ENCODE assay signal across 19 cellular contexts in genomic region chr2:240823449-240824336, GRCh38. TPM values are rescaled to one million over a fixed set of nuclear protein-coding genes. Genes with fewer than 3 reads are reported as not detected.
DNase-seq lines count a peak whose midpoint lies in the region; ATAC-seq and TF ChIP-seq lines count a peak whose summit lies in the region.
"Had no signal": no experiment of that assay in that cellular context is flagged by ENCODE, and none has a peak within 500 bp of the region (broad histone marks: within the 10 kb centered on the region; RNA-seq: fewer than 3 reads in every experiment).

No MANE protein-coding gene starts in this region.

- H3K9me3 Mint-ChIP-seq in brain (peaks cover 2 to 7% (median 5%) of the 10 kb centered on the region in 5 experiments), neural crest cell (no peaks in the 10 kb centered on the region)
- peaks cover 0 to 8% (median 5%) of the 10 kb centered on the region in 5 donors for H3K9me3 Mint-ChIP-seq in CD8-positive, alpha-beta memory T cell
- H3K9me3 Mint-ChIP-seq: CD4-positive, alpha-beta T cell had no signal

- peak; percentile 49 for DNase-seq in NCI-H146 (lab: John Stamatoyannopoulos, UW)
- DNase-seq in NCI-H146 treated with DMSO at 0.1 percent for 48 hours (lab: John Stamatoyannopoulos, UW; ENCODE audit: unreplicated experiment), result no peak
- DNase-seq in AG20443 (ENCODE audit: low spot score), result peak; percentile 9
- DNase-seq in neural crest cell (ENCODE audit: low read depth, low spot score), result no peak
- DNase-seq in CD8-positive, alpha-beta memory T cell, result no peak
- DNase-seq: BE2C; CD4-positive, alpha-beta T cell; DMS79 treated with DMSO at 0.1 percent for 48 hours; HCEC 1CT; NCI-H2029 treated with DMSO at 0.1 percent for 48 hours; NCI-H526 treated with DMSO at 0.1 percent for 48 hours; PC-9 had no signal

- H3K36me3 ChIP-seq in CD8-positive, alpha-beta memory T cell (ENCODE audit: insufficient read depth, low read length), result no peaks in the 10 kb centered on the region
- H3K36me3 ChIP-seq: BE2C had no signal

- POLR2A ChIA-PET in CD8-positive, alpha-beta memory T cell (lab: Charles Lee), result no interaction called here

- no peak overlapping the region for H3K4me3 ChIP-seq in CD8-positive, alpha-beta memory T cell (ENCODE audit: low read length)
- H3K4me3 ChIP-seq: PC-9 had no signal

- CTCF ChIA-PET in CD8-positive, alpha-beta memory T cell (lab: Charles Lee), result no interaction called here

- no peak overlapping the region for H3K27ac ChIP-seq in CD8-positive, alpha-beta memory T cell (ENCODE audit: low read depth, low read length)
- H3K27ac ChIP-seq: 22Rv1, HL-60, PC-9 had no signal

- H3K27me3 Mint-ChIP-seq in brain, result peaks cover 14% of the 10 kb centered on the region
- peaks cover 75% of the 10 kb centered on the region for H3K27me3 Mint-ChIP-seq in neural crest cell (ENCODE audit: low read depth)
- peaks cover 53 to 72% of the 10 kb centered on the region in 2 donors for H3K27me3 Mint-ChIP-seq in CD8-positive, alpha-beta memory T cell

- H3K27ac Mint-ChIP-seq in brain (peak overlapping the region; percentile 16 to 93 (median 70)), neural crest cell (ENCODE audit: unreplicated experiment) (no peak overlapping the region)
- no peak overlapping the region for H3K27ac Mint-ChIP-seq in CD8-positive, alpha-beta memory T cell
- H3K27ac Mint-ChIP-seq: CD4-positive, alpha-beta T cell had no signal

- peak overlapping the region in 2 of 5 experiments; percentile 6 to 24 for H3K4me3 Mint-ChIP-seq in brain
- peak overlapping the region; percentile 48 for H3K4me3 Mint-ChIP-seq in neural crest cell
- H3K4me3 Mint-ChIP-seq in CD8-positive, alpha-beta memory T cell, result no peak overlapping the region
- H3K4me3 Mint-ChIP-seq: CD4-positive, alpha-beta T cell had no signal

- no peaks in the 10 kb centered on the region for H3K4me1 ChIP-seq in CD8-positive, alpha-beta memory T cell (ENCODE audit: insufficient read depth, low read length)
- H3K4me1 ChIP-seq: BE2C had no signal

- no peak for ATAC-seq in activated CD4-positive, CD25-positive, alpha-beta regulatory T cell treated with anti-CD3 and anti-CD28 coated beads, Interleukin-2, amount 50 U/mL, for 24 hours
- no peak for ATAC-seq in HG02678 (IDR thresholded peaks at IDR 0.05; ENCODE audit: unreplicated experiment)

- TF ChIP-seq CTCF in brain (conservative IDR thresholded peaks at IDR 0.05) (no peak), neural crest cell (conservative IDR thresholded peaks at IDR 0.05) (no peak)

- H3K27me3 ChIP-seq in CD8-positive, alpha-beta memory T cell (ENCODE audit: insufficient read depth, low read length, poor library complexity, severe bottlenecking), result peaks cover 50% of the 10 kb centered on the region

- H3K36me3 Mint-ChIP-seq in brain (no peaks in the 10 kb centered on the region), neural crest cell (ENCODE audit: low read depth) (no peaks in the 10 kb centered on the region)
- peaks cover 0 to 3% (median 1%) of the 10 kb centered on the region in 3 donors for H3K36me3 Mint-ChIP-seq in CD8-positive, alpha-beta memory T cell

- H3K4me1 Mint-ChIP-seq in brain, result peaks cover 41% of the 10 kb centered on the region
- H3K4me1 Mint-ChIP-seq in neural crest cell, result peaks cover 12% of the 10 kb centered on the region
- peaks cover 6 to 9% (median 7%) of the 10 kb centered on the region in 3 donors for H3K4me1 Mint-ChIP-seq in CD8-positive, alpha-beta memory T cell

- no peaks in the 10 kb centered on the region for H3K9me3 ChIP-seq in CD8-positive, alpha-beta memory T cell (ENCODE audit: low read length)
- H3K9me3 ChIP-seq: BE2C had no signal

RNA-seq across cellular contexts. Expression of gene KIF1A, which starts 3.7 kb away (rescaled TPM):
- polyA plus RNA-seq in brain (ENCODE audit: insufficient read depth, low read depth, low replicate concordance), result 574 TPM
- 90.9 and 91.3 TPM in 2 replicates for total RNA-seq in neural crest cell
- 1 to 10 TPM; 1.6 to 1.8 TPM for total RNA-seq in CD8-positive, alpha-beta memory T cell
- polyA plus RNA-seq in CD8-positive, alpha-beta memory T cell, result not detected
- total RNA-seq: CD4-positive, alpha-beta T cell; PC-9 had no signal
- polyA plus RNA-seq: AG04450 had no signal

RNA-seq across cellular contexts. Expression of gene AGXT, which starts 44.9 kb away (rescaled TPM):
- 1.1 TPM for polyA plus RNA-seq in brain (ENCODE audit: insufficient read depth, low read depth, low replicate concordance)
- total RNA-seq in neural crest cell, result not detected in 2 replicates
- total RNA-seq in CD8-positive, alpha-beta memory T cell, result not detected
- not detected for polyA plus RNA-seq in CD8-positive, alpha-beta memory T cell
- total RNA-seq: CD4-positive, alpha-beta T cell; G401; PC-9 had no signal
- polyA plus RNA-seq: AG04450 had no signal

Comparison
In these comparisons a context has a peak if more than half of its experiments do, and no peak if none do; other contexts are left out.
1. DNase-seq: peak in NCI-H146 (single experiment) and AG20443 (single experiment); none in NCI-H146 treated with DMSO at 0.1 percent for 48 hours (single experiment), neural crest cell (single experiment) and CD8-positive, alpha-beta memory T cell (0 of 5).
2. H3K27ac Mint-ChIP-seq: peak in brain (5 of 5); none in neural crest cell (single experiment) and CD8-positive, alpha-beta memory T cell (0 of 8).
3. RNA of gene KIF1A, which starts 3.7 kb away (total RNA-seq): 90.9 to 91.3 TPM in neural crest cell; 1.6 to 1.8 TPM in CD8-positive, alpha-beta memory T cell; every median in the first group is over 10 times any median in the second.